ENCODE assay signal across 10 cellular contexts in genomic region chr3:59839810-59840515, GRCh38.
DNase-seq lines count a peak whose midpoint lies in the region; ATAC-seq and TF ChIP-seq lines count a peak whose summit lies in the region.
"Had no signal": no experiment of that assay in that cellular context is flagged by ENCODE, and none has a peak within 500 bp of the region (broad histone marks: within the 10 kb centered on the region; RNA-seq: fewer than 3 reads in every experiment).

No MANE protein-coding gene starts in this region.

- intact Hi-C loops in natural killer cell (cut with micrococcal nuclease) (no loop called here), upper lobe of right lung (cut with DNase I) (no loop called here)

- no peaks in the 10 kb centered on the region for H3K27me3 ChIP-seq in upper lobe of right lung
- H3K27me3 ChIP-seq: stomach had no signal

- no peaks in the 10 kb centered on the region for H3K4me1 ChIP-seq in upper lobe of right lung
- H3K4me1 ChIP-seq: stomach had no signal

- H3K9me3 ChIP-seq in upper lobe of right lung = no peaks in the 10 kb centered on the region
- H3K9me3 ChIP-seq: stomach had no signal

- TF ChIP-seq CTCF in natural killer cell (IDR thresholded peaks at IDR 0.05) = no peak
- no peak for TF ChIP-seq CTCF in upper lobe of right lung (IDR thresholded peaks at IDR 0.05)

- peak overlapping the region; percentile 52 for H3K4me3 Mint-ChIP-seq in natural killer cell

- H3K27ac Mint-ChIP-seq in natural killer cell = peak overlapping the region; percentile 6 to 65

- no peaks in the 10 kb centered on the region for H3K36me3 Mint-ChIP-seq in natural killer cell

- no peak overlapping the region for H3K27ac ChIP-seq in upper lobe of right lung
- H3K27ac ChIP-seq: stomach had no signal

- H3K9me3 Mint-ChIP-seq in natural killer cell = peaks cover 0 to 3% of the 10 kb centered on the region in 2 donors

- ATAC-seq in GM21786 (IDR thresholded peaks at IDR 0.05; ENCODE audit: unreplicated experiment) (peak; percentile 94), HG03575 (IDR thresholded peaks at IDR 0.05; ENCODE audit: extremely low read depth, insufficient number of reproducible peaks, low FRiP score, unreplicated experiment) (peak; percentile 81), natural killer cell (peak in 1 of 3 donors; percentile 57), upper lobe of right lung (no peak)
- ATAC-seq: PC-3 had no signal

- H3K36me3 ChIP-seq in upper lobe of right lung = no peaks in the 10 kb centered on the region
- H3K36me3 ChIP-seq: stomach had no signal

- peak; percentile 41 for DNase-seq in activated CD4-positive, alpha-beta T cell treated with anti-CD3 and anti-CD28 coated beads for 48 hours
- DNase-seq in activated CD4-positive, alpha-beta T cell treated with anti-CD3 and anti-CD28 coated beads, Interleukin-2, amount 50 U/mL, for 4 hours = no peak
- no peak for DNase-seq in natural killer cell
- no peak for DNase-seq in stimulated activated naive CD4-positive, alpha-beta T cell treated with Interleukin-2 at 50 U/mL for 16 hours (lab: John Stamatoyannopoulos, UW)
- no peak for DNase-seq in upper lobe of right lung
- DNase-seq in ecto neural progenitor cell (ENCODE audit: low spot score) = no peak
- DNase-seq: PC-3, stomach had no signal

- H3K27me3 Mint-ChIP-seq in natural killer cell (ENCODE audit: low read depth in 2 of 2) = no peaks in the 10 kb centered on the region

- H3K4me1 Mint-ChIP-seq in natural killer cell = peaks cover 18 to 23% of the 10 kb centered on the region in 2 donors

- H3K4me3 ChIP-seq in upper lobe of right lung = no peak overlapping the region
- H3K4me3 ChIP-seq: stomach had no signal
